In the genomic region with DNA sequence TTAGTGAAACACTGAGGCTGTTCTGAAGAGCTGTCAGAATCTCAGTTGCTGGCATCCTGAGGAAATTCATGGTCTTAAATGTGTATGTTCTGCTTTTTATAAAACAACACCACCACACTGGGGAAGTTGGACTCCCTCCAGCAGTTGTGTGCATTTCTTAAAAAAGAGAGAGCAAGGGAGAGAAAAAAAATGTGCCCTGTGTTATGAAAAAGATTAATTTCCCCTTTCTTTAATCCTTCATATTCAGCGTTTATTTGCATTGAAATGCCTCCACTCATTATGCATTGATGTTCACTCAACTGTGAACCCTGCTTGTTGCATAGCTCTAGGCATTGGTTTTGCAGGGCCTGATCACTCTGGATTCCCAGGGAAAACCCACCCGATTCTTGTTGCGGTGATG, we compare ENCODE assay signal across 10 cellular contexts. TPM values are rescaled to one million over a fixed set of nuclear protein-coding genes. Genes with fewer than 3 reads are reported as not detected.
DNase-seq lines count a peak whose midpoint lies in the region; ATAC-seq, FAIRE-seq and TF ChIP-seq lines count a peak whose summit lies in the region.
"Had no signal": no experiment of that assay in that cellular context is flagged by ENCODE, and none has a peak within 500 bp of the region (broad histone marks: within the 10 kb centered on the region; RNA-seq: fewer than 3 reads in every experiment).

No MANE protein-coding gene starts in this region.

- TF ChIP-seq POLR2A in GM12892 (IDR thresholded peaks at IDR 0.05; ENCODE audit: low read depth, low read length), result no peak

- peaks cover 2 to 15% of the 10 kb centered on the region in 2 donors for H3K36me3 Mint-ChIP-seq in CD14-positive monocyte
- peaks cover 17% of the 10 kb centered on the region for H3K36me3 Mint-ChIP-seq in activated T-helper 2 cell treated with anti-CD3 and anti-CD28 coated beads, Interferon-gamma antibody, Interleukin-2, Interleukin-4, amounts not matched to agents 10 μg/mL and 5 μg/mL and 100 μg/mL, durations not matched to agents 14 hours and 24 hours and 36 hours (ENCODE audit: low read depth)
- H3K36me3 Mint-ChIP-seq in naive thymus-derived CD8-positive, alpha-beta T cell, result no peaks in the 10 kb centered on the region

- POLR2A ChIA-PET in naive thymus-derived CD8-positive, alpha-beta T cell (lab: Charles Lee), result interaction anchor here (1.2 kb wide), 1 partner anchor 8 kb away, joined by 3 read pairs; no protein-coding TSS in a partner anchor

- DNase-seq in CD14-positive monocyte (ENCODE audit: low spot score) (no peak), MV-4-11 (lab: John Stamatoyannopoulos, UW) (peak; percentile 90), GM12892 (ENCODE audit: insufficient read length) (no peak), NCI-H510A treated with DMSO at 0.1 percent for 48 hours (lab: John Stamatoyannopoulos, UW) (no peak)
- no peak for DNase-seq in activated T-helper 2 cell treated with anti-CD3 and anti-CD28 coated beads, Interferon-gamma antibody, Interleukin-2, Interleukin-4, amounts not matched to agents 10 μg/mL and 5 μg/mL and 100 μg/mL, durations not matched to agents 14 hours and 24 hours and 36 hours (ENCODE audit: low spot score)
- peak in 3 of 10 donors; percentile 13 to 43 (median 35) for DNase-seq in naive thymus-derived CD8-positive, alpha-beta T cell
- DNase-seq: activated CD4-positive, alpha-beta T cell treated with anti-CD3 and anti-CD28 coated beads, Interleukin-2, amount 50 U/mL, for 1 hour had no signal

- peak overlapping the region; percentile 53 to 79 for H3K4me3 Mint-ChIP-seq in CD14-positive monocyte
- no peak overlapping the region for H3K4me3 Mint-ChIP-seq in activated T-helper 2 cell treated with anti-CD3 and anti-CD28 coated beads, Interferon-gamma antibody, Interleukin-2, Interleukin-4, amounts not matched to agents 10 μg/mL and 5 μg/mL and 100 μg/mL, durations not matched to agents 14 hours and 24 hours and 36 hours (ENCODE audit: low read depth)
- peak overlapping the region; percentile 44 to 77 (median 68) for H3K4me3 Mint-ChIP-seq in naive thymus-derived CD8-positive, alpha-beta T cell

- no peak for TF ChIP-seq CTCF in CD14-positive monocyte (IDR thresholded peaks at IDR 0.05)

- peak in 1 of 2 donors; percentile 22 for ATAC-seq in naive thymus-derived CD8-positive, alpha-beta T cell
- ATAC-seq in GM18520 (IDR thresholded peaks at IDR 0.05; ENCODE audit: unreplicated experiment) (no peak), HG03280 (IDR thresholded peaks at IDR 0.05; ENCODE audit: unreplicated experiment) (no peak)

- FAIRE-seq in GM12892 (lab: Jason Lieb, UNC), result no peak
- FAIRE-seq: pancreas had no signal

- no peaks in the 10 kb centered on the region for H3K27me3 Mint-ChIP-seq in CD14-positive monocyte (ENCODE audit: low read depth in 3 of 3)
- H3K27me3 Mint-ChIP-seq in activated T-helper 2 cell treated with anti-CD3 and anti-CD28 coated beads, Interferon-gamma antibody, Interleukin-2, Interleukin-4, amounts not matched to agents 10 μg/mL and 5 μg/mL and 100 μg/mL, durations not matched to agents 14 hours and 24 hours and 36 hours (ENCODE audit: low read depth), result no peaks in the 10 kb centered on the region
- H3K27me3 Mint-ChIP-seq in naive thymus-derived CD8-positive, alpha-beta T cell, result no peaks in the 10 kb centered on the region

- peak overlapping the region; percentile 73 to 95 (median 87) for H3K27ac Mint-ChIP-seq in CD14-positive monocyte
- peak overlapping the region; percentile 26 for H3K27ac Mint-ChIP-seq in activated T-helper 2 cell treated with anti-CD3 and anti-CD28 coated beads, Interferon-gamma antibody, Interleukin-2, Interleukin-4, amounts not matched to agents 10 μg/mL and 5 μg/mL and 100 μg/mL, durations not matched to agents 14 hours and 24 hours and 36 hours
- peak overlapping the region; percentile 63 to 96 (median 92) for H3K27ac Mint-ChIP-seq in naive thymus-derived CD8-positive, alpha-beta T cell

- intact Hi-C loops in CD14-positive monocyte (cut with micrococcal nuclease), result loop anchor here in 1 of 2 donors (5.0 kb wide), 1 partner anchor 954 kb away; the partner anchor contains the start of gene USP3
- intact Hi-C loops in activated T-helper 2 cell treated with anti-CD3 and anti-CD28 coated beads, Interferon-gamma antibody, Interleukin-2, Interleukin-4, amounts not matched to agents 10 μg/mL and 5 μg/mL and 100 μg/mL, durations not matched to agents 14 hours and 24 hours and 36 hours (cut with micrococcal nuclease), result no loop called here

- H3K4me1 Mint-ChIP-seq in CD14-positive monocyte, result peaks cover 56% of the 10 kb centered on the region
- H3K4me1 Mint-ChIP-seq in activated T-helper 2 cell treated with anti-CD3 and anti-CD28 coated beads, Interferon-gamma antibody, Interleukin-2, Interleukin-4, amounts not matched to agents 10 μg/mL and 5 μg/mL and 100 μg/mL, durations not matched to agents 14 hours and 24 hours and 36 hours (ENCODE audit: low read depth), result peaks cover 37% of the 10 kb centered on the region
- H3K4me1 Mint-ChIP-seq in naive thymus-derived CD8-positive, alpha-beta T cell, result peaks cover 39 to 70% (median 68%) of the 10 kb centered on the region in 4 donors

- no peaks in the 10 kb centered on the region for H3K9me3 Mint-ChIP-seq in CD14-positive monocyte
- no peaks in the 10 kb centered on the region for H3K9me3 Mint-ChIP-seq in activated T-helper 2 cell treated with anti-CD3 and anti-CD28 coated beads, Interferon-gamma antibody, Interleukin-2, Interleukin-4, amounts not matched to agents 10 μg/mL and 5 μg/mL and 100 μg/mL, durations not matched to agents 14 hours and 24 hours and 36 hours
- no peaks in the 10 kb centered on the region for H3K9me3 Mint-ChIP-seq in naive thymus-derived CD8-positive, alpha-beta T cell

RNA-seq across cellular contexts. Expression of gene ZNF609, which starts 4.4 kb away (rescaled TPM):
- polyA plus RNA-seq in CD14-positive monocyte, result 1 to 10 TPM; 1.3 to 1.7 TPM
- total RNA-seq in activated T-helper 2 cell treated with anti-CD3 and anti-CD28 coated beads, Interferon-gamma antibody, Interleukin-2, Interleukin-4, amounts not matched to agents 10 μg/mL and 5 μg/mL and 100 μg/mL, durations not matched to agents 14 hours and 24 hours and 36 hours, result 50.9 and 60.2 TPM in 2 replicates
- total RNA-seq in naive thymus-derived CD8-positive, alpha-beta T cell, result 10 to 100 TPM; 66.1 to 68.2 TPM
- polyA plus RNA-seq in naive thymus-derived CD8-positive, alpha-beta T cell, result 10 to 100 TPM; 10.2 to 23.7 (median 13.5) TPM
- polyA plus RNA-seq in GM12892 (2012; ENCODE audit: missing spikeins), result 13.5 TPM

Comparison
In these comparisons a context has a peak if more than half of its experiments do, and no peak if none do; other contexts are left out.
1. H3K27ac Mint-ChIP-seq: peak in every context shown above with its lines; median percentile 92 in naive thymus-derived CD8-positive, alpha-beta T cell; 87 in CD14-positive monocyte; 26 in activated T-helper 2 cell treated with anti-CD3 and anti-CD28 coated beads, Interferon-gamma antibody, Interleukin-2, Interleukin-4, amounts not matched to agents 10 μg/mL and 5 μg/mL and 100 μg/mL, durations not matched to agents 14 hours and 24 hours and 36 hours.